34 cellular contexts compared by ENCODE assay signal in genomic region chr4:183609151-183609550, GRCh38.
"Had no signal": no experiment of that assay in that cellular context is flagged by ENCODE, and none has a peak within 500 bp of the region (broad histone marks: within the 10 kb centered on the region; RNA-seq: fewer than 3 reads in every experiment).

No MANE protein-coding gene starts in this region.

- H3K9me3 ChIP-seq: MG63 had no signal

- DNase-seq: Karpas-422, Kasumi-1, MG63, MM.1S, MV-4-11, NCI-H1048, NCI-H1092, NCI-H1092 treated with DMSO at 0.1 percent for 48 hours, NCI-H1105, NCI-H1105 treated with DMSO at 0.1 percent for 48 hours, NCI-H1417, NCI-H1417 treated with DMSO at 0.1 percent for 48 hours, NCI-H1436, NCI-H1436 treated with DMSO at 0.1 percent for 48 hours, NCI-H146, NCI-H1694, NCI-H1694 treated with DMSO at 0.1 percent for 48 hours, NCI-H187, NCI-H187 treated with DMSO at 0.1 percent for 48 hours, NCI-H1930, NCI-H2029, NCI-H2029 treated with DMSO at 0.1 percent for 48 hours, NCI-H2081, NCI-H2081 treated with DMSO at 0.1 percent for 48 hours, NCI-H2107, NCI-H2171, NCI-H2171 treated with DMSO at 0.1 percent for 48 hours, NCI-H2227 treated with DMSO at 0.1 percent for 48 hours, NCI-H226, NCI-H345, NCI-H446, NCI-H446 treated with DMSO at 0.1 percent for 48 hours, NCI-H510A, NCI-H510A treated with DMSO at 0.1 percent for 48 hours had no signal

- H3K36me3 ChIP-seq: MG63 had no signal

- H3K27me3 ChIP-seq: MG63 had no signal

- H3K4me3 ChIP-seq: MG63 had no signal
